10 cellular contexts compared by ENCODE assay signal in genomic region chr22:24162377-24162927, GRCh38. TPM values are rescaled to one million over a fixed set of nuclear protein-coding genes. Genes with fewer than 3 reads are reported as not detected.
DNase-seq lines count a peak whose midpoint lies in the region; ATAC-seq and TF ChIP-seq lines count a peak whose summit lies in the region.
"Had no signal": no experiment of that assay in that cellular context is flagged by ENCODE, and none has a peak within 500 bp of the region (broad histone marks: within the 10 kb centered on the region; RNA-seq: fewer than 3 reads in every experiment).

No MANE protein-coding gene starts in this region.

- no peak overlapping the region for H3K4me3 Mint-ChIP-seq in central memory CD8-positive, alpha-beta T cell
- H3K4me3 Mint-ChIP-seq in neural crest cell (no peak overlapping the region), natural killer cell (no peak overlapping the region)

- TF ChIP-seq CTCF in neural crest cell (conservative IDR thresholded peaks at IDR 0.05) = no peak
- no peak for TF ChIP-seq CTCF in natural killer cell (IDR thresholded peaks at IDR 0.05)

- H3K4me1 Mint-ChIP-seq in central memory CD8-positive, alpha-beta T cell = peaks cover 51% of the 10 kb centered on the region
- peaks cover 10% of the 10 kb centered on the region for H3K4me1 Mint-ChIP-seq in neural crest cell
- peaks cover 28 to 62% of the 10 kb centered on the region in 2 donors for H3K4me1 Mint-ChIP-seq in natural killer cell

- no peaks in the 10 kb centered on the region for H3K9me3 Mint-ChIP-seq in central memory CD8-positive, alpha-beta T cell
- H3K9me3 Mint-ChIP-seq in neural crest cell (no peaks in the 10 kb centered on the region), natural killer cell (no peaks in the 10 kb centered on the region)

- ATAC-seq in central memory CD8-positive, alpha-beta T cell (replicated peaks; ENCODE audit: extremely low read depth, poor library complexity, severe bottlenecking) = no peak
- ATAC-seq in natural killer cell = no peak

- peaks cover 22% of the 10 kb centered on the region for H3K36me3 Mint-ChIP-seq in central memory CD8-positive, alpha-beta T cell (ENCODE audit: insufficient read depth)
- H3K36me3 Mint-ChIP-seq in neural crest cell (ENCODE audit: low read depth) (no peaks in the 10 kb centered on the region), natural killer cell (peaks cover 2% of the 10 kb centered on the region)

- H3K27ac Mint-ChIP-seq in central memory CD8-positive, alpha-beta T cell (ENCODE audit: low read depth) = peak overlapping the region; percentile 82
- peak overlapping the region; percentile 57 for H3K27ac Mint-ChIP-seq in neural crest cell (ENCODE audit: unreplicated experiment)
- H3K27ac Mint-ChIP-seq in natural killer cell = peak overlapping the region in 1 of 2 donors; percentile 47

- intact Hi-C loops in natural killer cell (cut with micrococcal nuclease) = no loop called here

- in situ Hi-C loops in G401 (cut with HindIII; ENCODE audit: low sequenced_read_pairs) = no loop called here
- in situ Hi-C loops in ACHN (cut with HindIII; ENCODE audit: low pct_ligation_motif_present, low pct_unique_long_range_greater_than_20kb, low sequenced_read_pairs) = no loop called here

- no peaks in the 10 kb centered on the region for H3K27me3 Mint-ChIP-seq in central memory CD8-positive, alpha-beta T cell
- H3K27me3 Mint-ChIP-seq in neural crest cell (ENCODE audit: low read depth) (no peaks in the 10 kb centered on the region), natural killer cell (ENCODE audit: low read depth in 2 of 2) (no peaks in the 10 kb centered on the region)

- peak; percentile 45 for DNase-seq in G401 (ENCODE audit: low spot score)
- DNase-seq in NCI-H526 (lab: John Stamatoyannopoulos, UW) = peak; percentile 62 to 72
- DNase-seq in central memory CD8-positive, alpha-beta T cell (ENCODE audit: low spot score in 2 of 2) = no peak
- no peak for DNase-seq in neural crest cell (ENCODE audit: low read depth, low spot score)
- no peak for DNase-seq in ACHN
- DNase-seq in NCI-H2081 (lab: John Stamatoyannopoulos, UW) = no peak
- DNase-seq in natural killer cell = no peak
- no peak for DNase-seq in SW 1271 (lab: John Stamatoyannopoulos, UW)
- DNase-seq: NCI-H446 treated with DMSO at 0.1 percent for 48 hours, SIG-M5 had no signal

RNA-seq across cellular contexts. Expression of gene SUSD2, which starts 18.8 kb away (rescaled TPM):
- not detected in 2 replicates for total RNA-seq in G401 (2014; rRNA removed; shearing (Covaris generic))
- 0.37 and 0.66 TPM in 2 replicates for total RNA-seq in neural crest cell
- total RNA-seq in natural killer cell = 1 to 10 TPM in 2 of 3 donors, under 1 TPM in 1; 0.75 to 1.7 (median 1.5) TPM

Comparison
In these comparisons a context has a peak if more than half of its experiments do, and no peak if none do; other contexts are left out.
1. DNase-seq: peak in G401 (single experiment) and NCI-H526 (2 of 2); none in central memory CD8-positive, alpha-beta T cell (0 of 2), neural crest cell (single experiment), ACHN (single experiment), NCI-H2081 (0 of 2), natural killer cell (single experiment) and SW 1271 (0 of 2).